Comparison of ENCODE assay signal across 8 cellular contexts in the genomic region with DNA sequence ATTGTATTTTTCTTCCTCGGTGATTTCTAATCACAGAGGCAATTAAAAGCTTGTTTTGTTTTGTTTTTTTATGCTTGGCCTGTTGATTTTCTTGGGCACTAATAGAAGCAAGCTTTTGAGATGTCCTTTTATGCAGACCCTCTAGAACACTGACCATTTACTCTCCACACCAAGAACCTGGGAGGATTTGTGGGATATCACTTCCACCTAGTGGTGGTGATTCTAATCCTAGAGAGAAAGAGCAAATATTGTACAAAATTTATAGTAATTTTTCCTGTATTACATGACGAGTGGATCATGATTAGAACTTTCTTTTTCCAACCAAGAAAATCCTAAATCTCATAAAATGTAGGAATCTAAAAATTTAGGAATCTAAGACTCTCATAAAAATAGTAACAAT. TPM values are rescaled to one million over a fixed set of nuclear protein-coding genes. Genes with fewer than 3 reads are reported as not detected.
DNase-seq lines count a peak whose midpoint lies in the region; ATAC-seq, FAIRE-seq and TF ChIP-seq lines count a peak whose summit lies in the region.

No MANE protein-coding gene starts in this region.

- H4K20me1 ChIP-seq in Karpas-422 (ENCODE audit: insufficient read depth, low read depth, low read length) (no peaks in the 10 kb centered on the region), astrocyte (ENCODE audit: insufficient read depth, low read length) (no peaks in the 10 kb centered on the region), HepG2 (ENCODE audit: insufficient read depth, low read length) (no peaks in the 10 kb centered on the region)

- H3K9me3 ChIP-seq in Karpas-422 (ENCODE audit: low read length): no peaks in the 10 kb centered on the region
- H3K9me3 ChIP-seq in astrocyte (ENCODE audit: insufficient read depth, low read depth, low read length): no peaks in the 10 kb centered on the region
- H3K9me3 ChIP-seq in HepG2 (ENCODE audit: low read length): no peaks in the 10 kb centered on the region

- ATAC-seq in HepG2: peak; percentile 67
- ATAC-seq in HG03039 (IDR thresholded peaks at IDR 0.05; ENCODE audit: unreplicated experiment): no peak
- no peak for ATAC-seq in GM18870 (IDR thresholded peaks at IDR 0.05; ENCODE audit: unreplicated experiment)

- no TSS peak for BruUV-seq in HepG2 (replicated peaks; lab: Mats Ljungman, UMichigan)

- peaks cover 29% of the 10 kb centered on the region for H3K4me1 ChIP-seq in Karpas-422 (ENCODE audit: low read length)
- no peaks in the 10 kb centered on the region for H3K4me1 ChIP-seq in astrocyte (ENCODE audit: insufficient read depth, low read length)
- no peaks in the 10 kb centered on the region for H3K4me1 ChIP-seq in HepG2 (ENCODE audit: insufficient read depth, low read length)

- H3K4me3 ChIP-seq in Karpas-422 (ENCODE audit: low read length) (no peak overlapping the region), astrocyte (ENCODE audit: insufficient read depth, low read depth, low read length) (no peak overlapping the region), HepG2 (replicated peaks in 1 of 3; ENCODE audit: insufficient read depth in 1 of 3, low read depth in 2 of 3, low read length in 3 of 3) (no peak overlapping the region)

- H3K9me2 ChIP-seq in Karpas-422 (replicated peaks; ENCODE audit: insufficient read depth, low read length): no peaks in the 10 kb centered on the region

- in situ Hi-C loops in HepG2 (cut with HindIII; ENCODE audit: extremely low pct_ligation_motif_present, low pct_unique_long_range_greater_than_20kb): loop anchor here (10.0 to 25.0 kb wide), 2 partner anchors 174 to 426 kb away; partner anchors contain the start of gene INPP1

- no peaks in the 10 kb centered on the region for H3K27me3 ChIP-seq in Karpas-422 (ENCODE audit: low read length)
- no peaks in the 10 kb centered on the region for H3K27me3 ChIP-seq in astrocyte (ENCODE audit: insufficient read depth, low read length)
- H3K27me3 ChIP-seq in HepG2 (ENCODE audit: control insufficient read depth in 1 of 2, insufficient read depth in 2 of 2, low read length in 2 of 2): no peaks in the 10 kb centered on the region

- H3K36me3 ChIP-seq in Karpas-422 (ENCODE audit: insufficient read depth, low read length) (peaks cover 33% of the 10 kb centered on the region; the same call in 1 of the 2 replicates), astrocyte (ENCODE audit: insufficient read depth, low read length) (no peaks in the 10 kb centered on the region), HepG2 (replicated peaks in 1 of 2; ENCODE audit: control insufficient read depth in 1 of 2, insufficient read depth in 2 of 2, low read length in 2 of 2) (peaks cover 1 to 5% of the 10 kb centered on the region in 2 experiments; a peak in 2 of 5 replicates)

- H3K27me3 Mint-ChIP-seq in astrocyte (ENCODE audit: low read depth, unreplicated experiment): no peaks in the 10 kb centered on the region
- H3K27me3 Mint-ChIP-seq in immature natural killer cell (ENCODE audit: low read depth in 3 of 3): no peaks in the 10 kb centered on the region

- H3K79me2 ChIP-seq in Karpas-422 (ENCODE audit: low read length) (no peaks in the 10 kb centered on the region), astrocyte (ENCODE audit: insufficient read depth, low read length) (no peaks in the 10 kb centered on the region), HepG2 (ENCODE audit: insufficient read depth, low read length) (no peaks in the 10 kb centered on the region)

- no peak overlapping the region for H3K27ac ChIP-seq in C4-2B
- no peak overlapping the region for H3K27ac ChIP-seq in Karpas-422 (ENCODE audit: low read length)
- no peak overlapping the region for H3K27ac ChIP-seq in astrocyte (ENCODE audit: low read depth, low read length)
- no peak overlapping the region for H3K27ac ChIP-seq in HepG2 (ENCODE audit: extremely low read length, insufficient read depth, low read length)

- TF ChIP-seq POLR2A in HepG2 (IDR thresholded peaks at IDR 0.05; ENCODE audit: insufficient read depth in 1 of 2, low read depth in 2 of 2, low read length in 2 of 2): no peak

- H3K27ac Mint-ChIP-seq in astrocyte (ENCODE audit: unreplicated experiment): no peak overlapping the region
- peak overlapping the region in 2 of 6 donors; percentile 23 to 67 for H3K27ac Mint-ChIP-seq in immature natural killer cell

- H2AFZ ChIP-seq in Karpas-422 (ENCODE audit: low read length) (no peak overlapping the region), astrocyte (ENCODE audit: low read depth, low read length) (no peak overlapping the region), HepG2 (ENCODE audit: low read length) (no peak overlapping the region)

- POLR2A ChIA-PET in HepG2 (lab: Yijun Ruan, JAX): no interaction called here

- H3K4me3 Mint-ChIP-seq in astrocyte (ENCODE audit: unreplicated experiment): no peak overlapping the region
- no peak overlapping the region for H3K4me3 Mint-ChIP-seq in immature natural killer cell

- intact Hi-C loops in HepG2 (cut with micrococcal nuclease; ENCODE audit: unreplicated experiment): loop anchor here (1.0 to 5.0 kb wide), 7 partner anchors 128 to 422 kb away; partner anchors contain the start of gene INPP1

- CTCF ChIA-PET in HepG2 (lab: Yijun Ruan, JAX; ENCODE audit: low intra/inter-chr PET ratio, low total read pairs): interaction anchor here (1.4 to 1.8 kb wide), 3 partner anchors 129 to 423 kb away, joined by 8 to 10 read pairs (median 9); no protein-coding TSS in a partner anchor

- TF ChIP-seq CTCF in C4-2B (conservative IDR thresholded peaks at IDR 0.05): peak; percentile 54
- peak; percentile 38 for TF ChIP-seq CTCF in astrocyte (IDR thresholded peaks at IDR 0.05; ENCODE audit: insufficient read depth, low read depth, low read length)
- peak; percentile 63 for TF ChIP-seq CTCF in HepG2 (CRISPR knock-in tag; IDR thresholded peaks at IDR 0.05)

- no peak for FAIRE-seq in astrocyte (lab: Jason Lieb, UNC)
- peak; percentile 36 for FAIRE-seq in HepG2 (lab: Jason Lieb, UNC)

- TF ChIP-seq RAD21 in HepG2 (CRISPR knock-in tag; IDR thresholded peaks at IDR 0.05): peak; percentile 64

- H3K4me1 Mint-ChIP-seq in astrocyte (ENCODE audit: low read depth, unreplicated experiment) (no peaks in the 10 kb centered on the region), immature natural killer cell (peaks cover 16 to 21% of the 10 kb centered on the region in 2 donors)

- TF ChIP-seq EP300 in HepG2 (IDR thresholded peaks at IDR 0.05; ENCODE audit: low read depth in 2 of 2, low read length in 2 of 2) (no peak), HepG2 (CRISPR knock-in tag; IDR thresholded peaks at IDR 0.05; ENCODE audit: borderline replicate concordance) (no peak)

- peak; percentile 64 for DNase-seq in Karpas-422
- DNase-seq in astrocyte (ENCODE audit: low read depth): peak; percentile 16
- DNase-seq in HepG2 (ENCODE audit: low spot score): peak; percentile 54
- DNase-seq in immature natural killer cell: no peak
- DNase-seq in 8988T: no peak

- 68% methylated on average over 2 of the region's 2 CpGs for WGBS in HepG2 (ENCODE audit: low lambda C conversion rate)

- H3K9me3 Mint-ChIP-seq in astrocyte (ENCODE audit: unreplicated experiment) (no peaks in the 10 kb centered on the region), immature natural killer cell (no peaks in the 10 kb centered on the region)

- H3K4me2 ChIP-seq in Karpas-422 (ENCODE audit: low read depth, low read length, poor library complexity, severe bottlenecking) (no peak overlapping the region), astrocyte (ENCODE audit: low read length) (no peak overlapping the region), HepG2 (ENCODE audit: low read depth, low read length) (no peak overlapping the region)

- H3K9ac ChIP-seq in Karpas-422 (ENCODE audit: low read length): no peak overlapping the region
- H3K9ac ChIP-seq in astrocyte (ENCODE audit: low read length): no peak overlapping the region
- H3K9ac ChIP-seq in HepG2 (ENCODE audit: insufficient read depth, low read depth, low read length): no peak overlapping the region

- no peaks in the 10 kb centered on the region for H3K36me3 Mint-ChIP-seq in astrocyte (ENCODE audit: low read depth, unreplicated experiment)
- H3K36me3 Mint-ChIP-seq in immature natural killer cell: peaks cover 4 to 21% (median 10%) of the 10 kb centered on the region in 3 donors

TF ChIP-seq in HepG2, 621 proteins besides CTCF, POLR2A, EP300 and RAD21 (continues in another document):
- TF ChIP-seq ADNP (CRISPR knock-in tag; IDR thresholded peaks at IDR 0.05): no peak

RNA-seq across cellular contexts. Expression of gene NEMP2, which starts 23.4 kb away (rescaled TPM):
- 10.6 and 11.1 TPM in 2 replicates for total RNA-seq in Karpas-422 (2014; rRNA removed; shearing (Covaris generic); ENCODE audit: low replicate concordance)
- 2.7 and 3.8 TPM in 2 replicates for total RNA-seq in astrocyte
- 7.8 and 9.8 TPM in 2 replicates for total RNA-seq in HepG2 (2016; rRNA removed; fragmentation: Illumina TruSeq; extraction: Trizol)
- total RNA-seq in HepG2 (2016; cell fraction: cytosol; rRNA removed; fragmentation: Illumina TruSeq; extraction: Trizol; ENCODE audit: low read depth): 3.3 and 4.6 TPM in 2 replicates
- 8.3 and 9.0 TPM in 2 replicates for total RNA-seq in HepG2 (2016; cell fraction: insoluble cytoplasmic fraction; rRNA removed; fragmentation: Illumina TruSeq; extraction: Trizol)
- total RNA-seq in HepG2 (2016; cell fraction: membrane; rRNA removed; fragmentation: Illumina TruSeq; extraction: Trizol): 6.5 and 7.6 TPM in 2 replicates
- total RNA-seq in HepG2 (2016; cell fraction: nucleus; rRNA removed; fragmentation: Illumina TruSeq; extraction: Trizol): 9.1 and 11.4 TPM in 2 replicates
- 2.4 and 3.3 TPM in 2 replicates for polyA plus RNA-seq in HepG2 (2011; rRNA removed)
- 1.9 and 4.3 TPM in 2 replicates for polyA plus RNA-seq in HepG2 (2011; cell fraction: cytosol; rRNA removed)
- 1.3 and 2.1 TPM in 2 replicates for polyA plus RNA-seq in HepG2 (2011; cell fraction: nucleus; rRNA removed)
- 4.0 and 10.3 TPM in 2 replicates for polyA plus RNA-seq in HepG2 (2012)
- polyA plus RNA-seq in HepG2 (2016; cell fraction: cytosol; fragmentation: Illumina TruSeq; extraction: Trizol; ENCODE audit: low read depth): 1.8 and 2.3 TPM in 2 replicates
- polyA plus RNA-seq in HepG2 (2016; cell fraction: insoluble cytoplasmic fraction; fragmentation: Illumina TruSeq; extraction: Trizol; ENCODE audit: low read depth): 5.0 and 6.7 TPM in 2 replicates
- 3.9 and 4.2 TPM in 2 replicates for polyA plus RNA-seq in HepG2 (2016; cell fraction: membrane; fragmentation: Illumina TruSeq; extraction: Trizol; ENCODE audit: low read depth)
- 5.9 and 7.7 TPM in 2 replicates for polyA plus RNA-seq in HepG2 (2016; cell fraction: nucleus; fragmentation: Illumina TruSeq; extraction: Trizol; ENCODE audit: insufficient read depth, low read depth)
- 11.9 and 13.0 TPM in 2 replicates for polyA minus RNA-seq in HepG2 (2011; rRNA and poly(A)+ RNA removed; ENCODE audit: low replicate concordance)
- polyA minus RNA-seq in HepG2 (2011; cell fraction: cytosol; rRNA and poly(A)+ RNA removed): 4.2 and 8.0 TPM in 2 replicates
- polyA minus RNA-seq in HepG2 (2011; cell fraction: nucleus; rRNA and poly(A)+ RNA removed): 16.9 and 24.9 TPM in 2 replicates
- 10 to 100 TPM; 10.4 to 20.0 (median 11.4) TPM for polyA plus RNA-seq in immature natural killer cell

Comparison
In these comparisons a context has a peak if more than half of its experiments do, and no peak if none do; other contexts are left out.
1. DNase-seq: peak in Karpas-422 (single experiment), astrocyte (single experiment) and HepG2 (single experiment); none in immature natural killer cell (0 of 3) and 8988T (single experiment).
2. Peak in every context shown above with its lines, with median percentiles within 50 percentile points of each other: CTCF ChIP-seq.